Comparison of ENCODE assay signal across 24 cellular contexts in the genomic region with DNA sequence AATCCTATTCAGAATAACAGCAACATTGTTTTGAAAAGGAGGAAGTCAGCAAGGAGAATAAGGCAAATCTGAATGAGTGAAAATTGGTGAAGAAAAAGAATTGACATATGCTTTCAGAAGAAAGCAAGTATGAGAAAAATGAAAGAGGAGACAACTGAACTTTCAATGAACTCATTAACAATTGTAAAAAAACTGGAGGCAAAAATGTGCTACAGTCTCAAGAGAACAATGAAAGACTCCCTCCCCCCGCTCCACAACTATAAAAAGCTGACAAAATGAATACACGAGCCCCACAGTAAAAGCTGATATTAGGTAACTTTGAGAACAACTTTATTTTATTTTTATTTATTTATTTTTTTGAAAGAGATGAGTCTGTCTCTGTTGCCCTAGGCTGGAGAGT.
DNase-seq lines count a peak whose midpoint lies in the region; TF ChIP-seq lines count a peak whose summit lies in the region.
"Had no signal": no experiment of that assay in that cellular context is flagged by ENCODE, and none has a peak within 500 bp of the region (broad histone marks: within the 10 kb centered on the region; RNA-seq: fewer than 3 reads in every experiment).

No MANE protein-coding gene starts in this region.

- POLR2A ChIA-PET in OCI-LY7 (lab: Charles Lee) = interaction anchor here (0.6 to 1.0 kb wide), 2 partner anchors 16 to 24 kb away, joined by 3 read pairs; no protein-coding TSS in a partner anchor

- H2AFZ ChIP-seq in hepatocyte (peak overlapping the region; percentile 7), OCI-LY7 (ENCODE audit: low read length) (no peak overlapping the region)

- 28% methylated on average over 2 of the region's 2 CpGs for WGBS in hepatocyte (ENCODE audit: low lambda C conversion rate, missing lambda C conversion rate)
- 36 to 46% methylated on average over 2 of the region's 2 CpGs for WGBS in testis, 2 donors

- TF ChIP-seq CTCF in hepatocyte (IDR thresholded peaks at IDR 0.05; ENCODE audit: poor library complexity) (no peak), type B pancreatic cell (conservative IDR thresholded peaks at IDR 0.05) (no peak), testis (IDR thresholded peaks at IDR 0.05) (no peak), OCI-LY7 (conservative IDR thresholded peaks at IDR 0.05; ENCODE audit: low read length) (no peak)

- H3K79me2 ChIP-seq in hepatocyte = no peaks in the 10 kb centered on the region
- H3K79me2 ChIP-seq in OCI-LY7 (ENCODE audit: insufficient read depth, low read depth, low read length) = no peaks in the 10 kb centered on the region

- H3K9me3 Mint-ChIP-seq in type B pancreatic cell = no peaks in the 10 kb centered on the region
- H3K9me3 Mint-ChIP-seq: activated CD4-positive, alpha-beta T cell treated with anti-CD3 and anti-CD28 coated beads, Interleukin-2, amount 10 ng/mL, durations not matched to agents 24 days and 14 days; activated naive CD8-positive, alpha-beta T cell treated with anti-CD3 and anti-CD28 coated beads, Interleukin-2, amount 10 ng/mL, durations not matched to agents 7 days and 5 days; activated T-helper 2 cell treated with anti-CD3 and anti-CD28 coated beads, Interferon-gamma antibody, Interleukin-2, Interleukin-4, amounts not matched to agents 10 μg/mL and 5 μg/mL and 100 μg/mL, durations not matched to agents 14 hours and 24 hours and 36 hours; HFFc6; naive B cell had no signal

- H3K4me2 ChIP-seq in hepatocyte (no peak overlapping the region), OCI-LY7 (ENCODE audit: low read length) (no peak overlapping the region)

- intact Hi-C loops in testis (cut with DNase I; ENCODE audit: low total_unique reads) (no loop called here), OCI-LY7 (cut with micrococcal nuclease; ENCODE audit: unreplicated experiment) (loop anchor here (2.0 kb wide), 1 partner anchor 20 kb away; no protein-coding TSS in a partner anchor)

- peaks cover 16% of the 10 kb centered on the region for H3K4me1 Mint-ChIP-seq in type B pancreatic cell (ENCODE audit: unreplicated experiment)
- H3K4me1 Mint-ChIP-seq: activated CD4-positive, alpha-beta T cell treated with anti-CD3 and anti-CD28 coated beads, Interleukin-2, amount 10 ng/mL, durations not matched to agents 24 days and 14 days; activated naive CD8-positive, alpha-beta T cell treated with anti-CD3 and anti-CD28 coated beads, Interleukin-2, amount 10 ng/mL, durations not matched to agents 7 days and 5 days; naive B cell had no signal

- H3K36me3 ChIP-seq in hepatocyte (replicated peaks; ENCODE audit: insufficient read depth, low read depth) (no peaks in the 10 kb centered on the region), testis (ENCODE audit: low read depth, missing control alignments) (no peaks in the 10 kb centered on the region), OCI-LY7 (ENCODE audit: insufficient read depth, low read length) (no peaks in the 10 kb centered on the region)
- H3K36me3 ChIP-seq: cardiac muscle cell, gastroesophageal sphincter, tibial nerve had no signal

- in situ Hi-C loops in KBM-7 (cut with MboI; ENCODE audit: low pct_unique_long_range_greater_than_20kb, low sequenced_read_pairs) = no loop called here

- peak overlapping the region; percentile 64 for H3K27ac Mint-ChIP-seq in type B pancreatic cell
- H3K27ac Mint-ChIP-seq: activated CD4-positive, alpha-beta T cell treated with anti-CD3 and anti-CD28 coated beads, Interleukin-2, amount 10 ng/mL, durations not matched to agents 24 days and 14 days; activated naive CD8-positive, alpha-beta T cell treated with anti-CD3 and anti-CD28 coated beads, Interleukin-2, amount 10 ng/mL, durations not matched to agents 7 days and 5 days; activated T-helper 2 cell treated with anti-CD3 and anti-CD28 coated beads, Interferon-gamma antibody, Interleukin-2, Interleukin-4, amounts not matched to agents 10 μg/mL and 5 μg/mL and 100 μg/mL, durations not matched to agents 14 hours and 24 hours and 36 hours; HFFc6; naive B cell had no signal

- H4K20me1 ChIP-seq in hepatocyte (ENCODE audit: insufficient read depth, poor library complexity, severe bottlenecking) (no peaks in the 10 kb centered on the region), OCI-LY7 (ENCODE audit: insufficient read depth, low read length) (no peaks in the 10 kb centered on the region)

- no peak for TF ChIP-seq POLR2A in testis (IDR thresholded peaks at IDR 0.05)

- CTCF ChIA-PET in OCI-LY7 (lab: Charles Lee; ENCODE audit: unreplicated experiment) = no interaction called here

- H3K4me1 ChIP-seq in hepatocyte (ENCODE audit: insufficient read depth) = no peaks in the 10 kb centered on the region
- no peaks in the 10 kb centered on the region for H3K4me1 ChIP-seq in testis
- no peaks in the 10 kb centered on the region for H3K4me1 ChIP-seq in OCI-LY7 (ENCODE audit: insufficient read depth, low read length, poor library complexity, severe bottlenecking)
- H3K4me1 ChIP-seq: gastroesophageal sphincter, tibial nerve had no signal

- no peaks in the 10 kb centered on the region for H3K9me2 ChIP-seq in hepatocyte (replicated peaks; ENCODE audit: insufficient read depth)
- no peaks in the 10 kb centered on the region for H3K9me2 ChIP-seq in OCI-LY7 (ENCODE audit: insufficient read depth, low read length)

- peak overlapping the region; percentile 24 for H3K4me3 Mint-ChIP-seq in type B pancreatic cell
- H3K4me3 Mint-ChIP-seq: activated CD4-positive, alpha-beta T cell treated with anti-CD3 and anti-CD28 coated beads, Interleukin-2, amount 10 ng/mL, durations not matched to agents 24 days and 14 days; activated naive CD8-positive, alpha-beta T cell treated with anti-CD3 and anti-CD28 coated beads, Interleukin-2, amount 10 ng/mL, durations not matched to agents 7 days and 5 days; HFFc6; naive B cell had no signal

- peaks cover 4% of the 10 kb centered on the region for H3K36me3 Mint-ChIP-seq in type B pancreatic cell
- H3K36me3 Mint-ChIP-seq: activated naive CD8-positive, alpha-beta T cell treated with anti-CD3 and anti-CD28 coated beads, Interleukin-2, amount 10 ng/mL, durations not matched to agents 7 days and 5 days; naive B cell had no signal

- peak; percentile 1 for DNase-seq in KBM-7
- peak; percentile 50 for DNase-seq in astrocyte of the hippocampus (ENCODE audit: low read depth, low spot score)
- no peak for DNase-seq in hepatocyte (ENCODE audit: low spot score)
- DNase-seq in type B pancreatic cell (ENCODE audit: extremely low spot score, unreplicated experiment) = no peak
- no peak for DNase-seq in testis
- no peak for DNase-seq in NCI-H2227 (lab: John Stamatoyannopoulos, UW; ENCODE audit: unreplicated experiment)
- DNase-seq in OCI-LY7 (ENCODE audit: low spot score) = no peak
- DNase-seq: activated CD4-positive, alpha-beta T cell treated with anti-CD3 and anti-CD28 coated beads, Interleukin-2, amount 10 ng/mL, durations not matched to agents 24 days and 14 days; activated naive CD8-positive, alpha-beta T cell treated with anti-CD3 and anti-CD28 coated beads, Interleukin-2, amount 10 ng/mL, durations not matched to agents 7 days and 5 days; DND-41; HFFc6; kidney glomerular epithelial cell; naive B cell; NCI-H1417 treated with DMSO at 0.1 percent for 48 hours; NCI-H774; posterior cingulate gyrus; SHP77; stimulated activated CD4-positive, alpha-beta T cell treated with anti-CD3 and anti-CD28 coated beads, Interleukin-2, amount 100 ng/mL, for 24 hours; T-helper 1 cell had no signal

- BruUV-seq in OCI-LY7 (replicated peaks; lab: Mats Ljungman, UMichigan) = no TSS peak

- H3K27ac ChIP-seq in hepatocyte (no peak overlapping the region), testis (no peak overlapping the region), OCI-LY7 (ENCODE audit: low read depth, low read length, poor library complexity, severe bottlenecking) (no peak overlapping the region)
- H3K27ac ChIP-seq: cardiac muscle cell, gastroesophageal sphincter, skin epidermis, tibial nerve had no signal

- H3K9me3 ChIP-seq in hepatocyte (ENCODE audit: low read depth) (no peaks in the 10 kb centered on the region), testis (no peaks in the 10 kb centered on the region), OCI-LY7 (ENCODE audit: low read length) (no peaks in the 10 kb centered on the region)
- H3K9me3 ChIP-seq: gastroesophageal sphincter, tibial nerve had no signal

- H3K27me3 ChIP-seq in hepatocyte (no peaks in the 10 kb centered on the region), testis (no peaks in the 10 kb centered on the region)
- H3K27me3 ChIP-seq: cardiac muscle cell, gastroesophageal sphincter, tibial nerve had no signal

- no peaks in the 10 kb centered on the region for H3K27me3 Mint-ChIP-seq in type B pancreatic cell
- H3K27me3 Mint-ChIP-seq: activated CD4-positive, alpha-beta T cell treated with anti-CD3 and anti-CD28 coated beads, Interleukin-2, amount 10 ng/mL, durations not matched to agents 24 days and 14 days; naive B cell had no signal

- H3K4me3 ChIP-seq in hepatocyte (no peak overlapping the region), testis (no peak overlapping the region), OCI-LY7 (ENCODE audit: low read depth, low read length, poor library complexity, severe bottlenecking) (no peak overlapping the region)
- H3K4me3 ChIP-seq: cardiac muscle cell, gastroesophageal sphincter, skin epidermis, tibial nerve had no signal

Comparison
In these comparisons a context has a peak if more than half of its experiments do, and no peak if none do; other contexts are left out.
1. DNase-seq: peak in KBM-7 (single experiment) and astrocyte of the hippocampus (single experiment); none in hepatocyte (single experiment), type B pancreatic cell (single experiment), testis (single experiment), NCI-H2227 (single experiment) and OCI-LY7 (single experiment).